ENCODE assay signal across 12 cellular contexts in genomic region chr21:46425061-46425460, GRCh38. TPM values are rescaled to one million over a fixed set of nuclear protein-coding genes. Genes with fewer than 3 reads are reported as not detected.
DNase-seq lines count a peak whose midpoint lies in the region; ATAC-seq and TF ChIP-seq lines count a peak whose summit lies in the region.
"Had no signal": no experiment of that assay in that cellular context is flagged by ENCODE, and none has a peak within 500 bp of the region (broad histone marks: within the 10 kb centered on the region; RNA-seq: fewer than 3 reads in every experiment).

No MANE protein-coding gene starts in this region.

- no peak overlapping the region for H2AFZ ChIP-seq in GM23338

- peaks cover 52% of the 10 kb centered on the region for H3K36me3 Mint-ChIP-seq in GM23338 (ENCODE audit: low read depth)
- peaks cover 2 to 3% of the 10 kb centered on the region in 2 donors for H3K36me3 Mint-ChIP-seq in activated T-cell treated with anti-CD3 and anti-CD28 coated beads, Interleukin-2, amount 50 U/mL, for 72 hours (ENCODE audit: insufficient read depth in 2 of 2)
- peaks cover 4 to 19% (median 4%) of the 10 kb centered on the region in 5 donors for H3K36me3 Mint-ChIP-seq in naive thymus-derived CD4-positive, alpha-beta T cell

- no peaks in the 10 kb centered on the region; the same call in 2 of the 3 replicates for H3K9me3 Mint-ChIP-seq in GM23338
- no peaks in the 10 kb centered on the region for H3K9me3 Mint-ChIP-seq in activated T-cell treated with anti-CD3 and anti-CD28 coated beads, Interleukin-2, amount 50 U/mL, for 72 hours
- no peaks in the 10 kb centered on the region for H3K9me3 Mint-ChIP-seq in naive thymus-derived CD4-positive, alpha-beta T cell

- CTCF ChIA-PET in naive thymus-derived CD4-positive, alpha-beta T cell (lab: Charles Lee): no interaction called here

- no peaks in the 10 kb centered on the region for H3K79me2 ChIP-seq in GM23338 (replicated peaks; ENCODE audit: insufficient read depth)

- H3K9me2 ChIP-seq in GM23338 (ENCODE audit: insufficient read depth): no peaks in the 10 kb centered on the region

- H3K27ac ChIP-seq in BLaER1 (0 out of 2 replicates have a peak overlapping the region, but pooled peaks have one; percentile 13), GM23338 (ENCODE audit: low read depth) (0 out of 2 replicates have a peak overlapping the region, but pooled peaks have one; percentile 19), foreskin keratinocyte (no peak overlapping the region)
- peak overlapping the region; percentile 78 for H3K27ac ChIP-seq in naive thymus-derived CD4-positive, alpha-beta T cell (ENCODE audit: low read depth, low read length)

- intact Hi-C loops in naive thymus-derived CD4-positive, alpha-beta T cell (cut with micrococcal nuclease): loop anchor here in 1 of 2 donors (10.0 kb wide), 2 partner anchors 50 to 140 kb away; partner anchors contain the start of genes MCM3AP and YBEY

- H3K9ac ChIP-seq in BLaER1: no peak overlapping the region

- H3K4me2 ChIP-seq in BLaER1 (no peak overlapping the region), GM23338 (no peak overlapping the region)

- TF ChIP-seq CTCF in GM23338 (conservative IDR thresholded peaks at IDR 0.05; ENCODE audit: low read depth in 2 of 2): no peak
- TF ChIP-seq CTCF in foreskin keratinocyte (conservative IDR thresholded peaks at IDR 0.05): no peak

- H3K36me3 ChIP-seq in BLaER1 (peaks cover 71% of the 10 kb centered on the region), GM23338 (ENCODE audit: insufficient read depth) (peaks cover 6% of the 10 kb centered on the region)
- peaks cover 0 to 35% (median 0%) of the 10 kb centered on the region in 3 experiments for H3K36me3 ChIP-seq in naive thymus-derived CD4-positive, alpha-beta T cell (ENCODE audit: control insufficient read depth in 2 of 3, insufficient read depth in 3 of 3, low read length in 3 of 3)

- H4K20me1 ChIP-seq in BLaER1: no peaks in the 10 kb centered on the region
- H4K20me1 ChIP-seq in GM23338 (replicated peaks; ENCODE audit: insufficient read depth): no peaks in the 10 kb centered on the region

- H3K4me1 ChIP-seq in BLaER1: peaks cover 42% of the 10 kb centered on the region
- H3K4me1 ChIP-seq in GM23338 (ENCODE audit: insufficient read depth): peaks cover 13% of the 10 kb centered on the region
- H3K4me1 ChIP-seq in naive thymus-derived CD4-positive, alpha-beta T cell (ENCODE audit: control insufficient read depth in 2 of 2, insufficient read depth in 2 of 2, low read length in 2 of 2): peaks cover 8 to 34% of the 10 kb centered on the region in 2 donors
- no peaks in the 10 kb centered on the region for H3K4me1 ChIP-seq in foreskin keratinocyte
- H3K4me1 ChIP-seq: BE2C had no signal

- H3K9me3 ChIP-seq in BLaER1: no peaks in the 10 kb centered on the region
- no peaks in the 10 kb centered on the region for H3K9me3 ChIP-seq in naive thymus-derived CD4-positive, alpha-beta T cell (ENCODE audit: control insufficient read depth in 2 of 3, low read length in 3 of 3)
- H3K9me3 ChIP-seq: BE2C had no signal

- H3K4me3 ChIP-seq in BLaER1 (no peak overlapping the region), GM23338 (no peak overlapping the region)
- peak overlapping the region; percentile 43 for H3K4me3 ChIP-seq in naive thymus-derived CD4-positive, alpha-beta T cell (ENCODE audit: low read length)

- ATAC-seq in GM23338: no peak
- ATAC-seq in activated T-cell treated with anti-CD3 and anti-CD28 coated beads, Interleukin-2, amount 50 U/mL, for 72 hours (replicated peaks in 1 of 2): peak; percentile 9 to 12
- peak; percentile 9 for ATAC-seq in naive thymus-derived CD4-positive, alpha-beta T cell
- ATAC-seq in foreskin keratinocyte: no peak

- DNase-seq in GM23338 (ENCODE audit: low spot score) (no peak), superior temporal gyrus (ENCODE audit: extremely low spot score) (no peak), NOMO-1 treated with dmso at 0.1 percent for 144 hours (lab: John Stamatoyannopoulos, UW; ENCODE audit: unreplicated experiment) (no peak), NCI-H226 (no peak), foreskin keratinocyte (no peak)
- DNase-seq in activated T-cell treated with anti-CD3 and anti-CD28 coated beads, Interleukin-2, amount 50 U/mL, for 72 hours: peak in 1 of 2 donors; percentile 6
- peak in 1 of 9 donors; percentile 2 for DNase-seq in naive thymus-derived CD4-positive, alpha-beta T cell
- DNase-seq: BE2C; effector CD4-positive, alpha-beta T cell; NCI-H2171 treated with DMSO at 0.1 percent for 48 hours; T1000 had no signal

- peaks cover 11% of the 10 kb centered on the region for H3K27me3 Mint-ChIP-seq in GM23338 (ENCODE audit: insufficient read depth, low read depth, poor library complexity)
- no peaks in the 10 kb centered on the region for H3K27me3 Mint-ChIP-seq in activated T-cell treated with anti-CD3 and anti-CD28 coated beads, Interleukin-2, amount 50 U/mL, for 72 hours (ENCODE audit: low read depth)
- H3K27me3 Mint-ChIP-seq in naive thymus-derived CD4-positive, alpha-beta T cell: no peaks in the 10 kb centered on the region

- H3K4me1 Mint-ChIP-seq in GM23338: peaks cover 29% of the 10 kb centered on the region
- peaks cover 26% of the 10 kb centered on the region for H3K4me1 Mint-ChIP-seq in activated T-cell treated with anti-CD3 and anti-CD28 coated beads, Interleukin-2, amount 50 U/mL, for 72 hours (ENCODE audit: low read depth)
- H3K4me1 Mint-ChIP-seq in naive thymus-derived CD4-positive, alpha-beta T cell: peaks cover 5 to 40% (median 16%) of the 10 kb centered on the region in 7 donors

- H3F3A ChIP-seq in GM23338 (replicated peaks; ENCODE audit: low read depth): 0 out of 2 replicates have a peak, but pooled peaks cover 6% of the 10 kb centered on the region

- POLR2A ChIA-PET in naive thymus-derived CD4-positive, alpha-beta T cell (lab: Charles Lee): interaction anchor here (0.8 to 1.6 kb wide), 3 partner anchors 33 to 210 kb away, joined by 3 to 6 read pairs (median 4); partner anchors contain the start of genes DIP2A and PRMT2

- H3K27ac Mint-ChIP-seq in GM23338: peak overlapping the region; percentile 26; the same call in 1 of the 2 replicates
- H3K27ac Mint-ChIP-seq in activated T-cell treated with anti-CD3 and anti-CD28 coated beads, Interleukin-2, amount 50 U/mL, for 72 hours: peak overlapping the region; percentile 88
- peak overlapping the region; percentile 65 to 98 (median 91) for H3K27ac Mint-ChIP-seq in naive thymus-derived CD4-positive, alpha-beta T cell

- H3K27me3 ChIP-seq in BLaER1: no peaks in the 10 kb centered on the region
- H3K27me3 ChIP-seq in GM23338 (ENCODE audit: insufficient read depth): no peaks in the 10 kb centered on the region
- no peaks in the 10 kb centered on the region for H3K27me3 ChIP-seq in naive thymus-derived CD4-positive, alpha-beta T cell (ENCODE audit: control insufficient read depth in 2 of 2, insufficient read depth in 2 of 2, low read length in 2 of 2)
- no peaks in the 10 kb centered on the region for H3K27me3 ChIP-seq in foreskin keratinocyte
- H3K27me3 ChIP-seq: BE2C had no signal

- no peak overlapping the region for H3K4me3 Mint-ChIP-seq in GM23338
- peak overlapping the region; percentile 46 to 67 for H3K4me3 Mint-ChIP-seq in activated T-cell treated with anti-CD3 and anti-CD28 coated beads, Interleukin-2, amount 50 U/mL, for 72 hours
- H3K4me3 Mint-ChIP-seq in naive thymus-derived CD4-positive, alpha-beta T cell: peak overlapping the region in 9 of 10 donors; percentile 59 to 82 (median 75)

TF ChIP-seq in GM23338, 12 proteins besides CTCF, POLR2A, EP300 and RAD21:
- no peak for TF ChIP-seq STAT1 (IDR thresholded peaks at IDR 0.05; ENCODE audit: unreplicated experiment)

RNA-seq across cellular contexts. Expression of gene DIP2A, which starts 33.6 kb away (rescaled TPM):
- total RNA-seq in GM23338 (2014; rRNA removed; shearing (Covaris generic)): 34.4 and 36.3 TPM in 2 replicates
- polyA plus RNA-seq in GM23338 (2016; fragmentation: Nextera tagmentation; extraction: Ambion mirVana) (15.9 and 18.5 TPM in 2 replicates), foreskin keratinocyte (9.7 and 10.8 TPM in 2 replicates)
- total RNA-seq in activated T-cell treated with anti-CD3 and anti-CD28 coated beads, Interleukin-2, amount 50 U/mL, for 72 hours: 10 to 100 TPM; 50.1 to 53.4 TPM
- total RNA-seq in naive thymus-derived CD4-positive, alpha-beta T cell: 100 to 1,000 TPM in 4 of 5 experiments, 10 to 100 TPM in 1; 54.7 to 118 (median 108) TPM
- 10 to 100 TPM; 16.9 to 22.9 TPM for polyA plus RNA-seq in naive thymus-derived CD4-positive, alpha-beta T cell
- total RNA-seq in foreskin keratinocyte: 30.6 and 32.0 TPM in 2 replicates

Comparison
In these comparisons a context has a peak if more than half of its experiments do, and no peak if none do; other contexts are left out.
1. ATAC-seq: peak in activated T-cell treated with anti-CD3 and anti-CD28 coated beads, Interleukin-2, amount 50 U/mL, for 72 hours (2 of 2) and naive thymus-derived CD4-positive, alpha-beta T cell (single experiment); none in GM23338 (single experiment) and foreskin keratinocyte (single experiment).
2. H3K27ac Mint-ChIP-seq: peak in every context shown above with its lines; median percentile 91 in naive thymus-derived CD4-positive, alpha-beta T cell; 88 in activated T-cell treated with anti-CD3 and anti-CD28 coated beads, Interleukin-2, amount 50 U/mL, for 72 hours; 26 in GM23338.